ENCODE assay signal across 2 cellular contexts in genomic region chr19:29806098-29806866, GRCh38.
TF ChIP-seq lines count a peak whose summit lies in the region.

No MANE protein-coding gene starts in this region.

TF ChIP-seq in IMR-90, 13 proteins besides CTCF, POLR2A, EP300 and RAD21:
- TF ChIP-seq SMC3 (IDR thresholded peaks at IDR 0.05; ENCODE audit: low read depth, low read length) (no peak), CEBPB (IDR thresholded peaks at IDR 0.05; ENCODE audit: low read depth, low read length) (no peak), FOS (IDR thresholded peaks at IDR 0.05; ENCODE audit: low read depth, low read length) (no peak), NFE2L2 (IDR thresholded peaks at IDR 0.05; ENCODE audit: low read depth, low read length) (no peak), MAFK (IDR thresholded peaks at IDR 0.05; ENCODE audit: low read depth, low read length) (no peak)

TF ChIP-seq in K562, 482 proteins besides CTCF, POLR2A, EP300 and RAD21 (continues in another document):
- TF ChIP-seq STAG1 (CRISPR knock-in tag; IDR thresholded peaks at IDR 0.05; ENCODE audit: borderline replicate concordance) = no peak
- no peak for TF ChIP-seq ZNF280B (CRISPR knock-in tag; IDR thresholded peaks at IDR 0.05)
- TF ChIP-seq SRSF1 (IDR thresholded peaks at IDR 0.05; ENCODE audit: low read depth, low read length) = no peak
- no peak for TF ChIP-seq ELF4 (CRISPR knock-in tag; IDR thresholded peaks at IDR 0.05)
- TF ChIP-seq RBM14 (IDR thresholded peaks at IDR 0.05; ENCODE audit: borderline replicate concordance, insufficient read depth, low read depth, low read length) = no peak
- TF ChIP-seq NFRKB (IDR thresholded peaks at IDR 0.05; ENCODE audit: low read depth) = no peak
- no peak for TF ChIP-seq ZBTB17 (CRISPR knock-in tag; IDR thresholded peaks at IDR 0.05)
- no peak for TF ChIP-seq NFIC (IDR thresholded peaks at IDR 0.05)
- TF ChIP-seq PHTF2 (CRISPR knock-in tag; IDR thresholded peaks at IDR 0.05) = no peak
- TF ChIP-seq CHD7 (IDR thresholded peaks at IDR 0.05; ENCODE audit: low read depth, low read length) = no peak
- TF ChIP-seq CREB3L1 (IDR thresholded peaks at IDR 0.05; ENCODE audit: borderline replicate concordance, low read depth) = peak; percentile 23; the same call in 1 of the 2 replicates
- TF ChIP-seq GABPA (tag; conservative IDR thresholded peaks at IDR 0.05; ENCODE audit: low read depth) = peak; percentile 23; the same call in 1 of the 2 replicates
- TF ChIP-seq ZNF347 (CRISPR knock-in tag; IDR thresholded peaks at IDR 0.05; ENCODE audit: low read depth) = no peak
- TF ChIP-seq ZNF79 (CRISPR knock-in tag; IDR thresholded peaks at IDR 0.05; ENCODE audit: low read depth) = no peak
- peak; percentile 53 for TF ChIP-seq ASH1L (IDR thresholded peaks at IDR 0.05; ENCODE audit: borderline replicate concordance, low read depth, partially characterized antibody)
- TF ChIP-seq NFE2L1 (tag; IDR thresholded peaks at IDR 0.05; ENCODE audit: borderline replicate concordance, low read depth) = no peak
- peak; percentile 44 to 90 (median 66) for TF ChIP-seq YY1 (IDR thresholded peaks at IDR 0.05; ENCODE audit: borderline replicate concordance in 1 of 3, control insufficient read depth in 1 of 3, extremely low read depth in 1 of 3, insufficient read depth in 3 of 3, insufficient read length in 1 of 3, insufficient replicate concordance in 2 of 3, low read depth in 1 of 3, low read length in 2 of 3)
- TF ChIP-seq PTTG1 (tag; IDR thresholded peaks at IDR 0.05; ENCODE audit: low read depth) = no peak
- TF ChIP-seq MTA3 (IDR thresholded peaks at IDR 0.05; ENCODE audit: borderline replicate concordance) = no peak
- no peak for TF ChIP-seq SRSF3 (IDR thresholded peaks at IDR 0.05; ENCODE audit: insufficient read depth, low read length)
- no peak for TF ChIP-seq GTF3C2 (IDR thresholded peaks at IDR 0.05; ENCODE audit: borderline replicate concordance, extremely low read depth, insufficient read length)
- no peak for TF ChIP-seq ESRRA (IDR thresholded peaks at IDR 0.05; ENCODE audit: borderline replicate concordance, low read depth)
- no peak for TF ChIP-seq E2F1 (CRISPR knock-in tag; IDR thresholded peaks at IDR 0.05)
- no peak for TF ChIP-seq ZNF609 (CRISPR knock-in tag; IDR thresholded peaks at IDR 0.05; ENCODE audit: borderline replicate concordance)
- no peak for TF ChIP-seq POLR2H (tag; IDR thresholded peaks at IDR 0.05; ENCODE audit: low read depth)
- TF ChIP-seq ZNF217 (CRISPR knock-in tag; IDR thresholded peaks at IDR 0.05) = no peak
